ENCODE assay signal across 1 cellular context in the genomic region with DNA sequence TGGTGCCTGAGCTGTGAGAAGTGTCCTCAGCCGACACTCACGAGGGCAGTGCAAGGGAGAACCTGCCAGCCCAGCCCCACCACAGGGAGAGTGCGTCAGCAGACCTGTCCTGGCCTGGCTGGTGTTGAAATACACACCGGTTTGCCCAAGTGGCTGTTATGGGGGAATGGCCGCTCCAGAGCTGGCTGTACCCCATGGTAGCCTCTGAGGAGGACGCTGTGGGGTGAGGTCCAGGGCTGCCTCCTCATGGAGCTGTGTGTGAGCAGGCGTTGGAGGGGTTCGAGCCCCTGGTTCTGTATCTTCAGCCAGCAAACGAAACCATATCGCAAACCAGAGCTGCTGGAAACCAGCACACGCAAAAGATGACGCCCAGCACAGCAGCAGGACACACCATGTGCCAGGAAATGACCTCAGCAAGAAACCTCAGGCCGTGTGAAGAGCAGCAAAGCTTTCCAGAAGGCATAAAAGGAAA.
TF ChIP-seq lines count a peak whose summit lies in the region.

No MANE protein-coding gene starts in this region.

TF ChIP-seq in K562, 482 proteins besides CTCF, POLR2A, EP300 and RAD21 (continued from another document):
- no peak for TF ChIP-seq ZHX1 (conservative IDR thresholded peaks at IDR 0.05; ENCODE audit: low read length)
- no peak for TF ChIP-seq ZBTB33 (CRISPR knock-in tag; IDR thresholded peaks at IDR 0.05)
- TF ChIP-seq CBX5 (IDR thresholded peaks at IDR 0.05; ENCODE audit: borderline replicate concordance, low read depth): no peak
